In genomic region chr4:38723726-38724506, GRCh38 we compare ENCODE assay signal across 2 cellular contexts.
TF ChIP-seq lines count a peak whose summit lies in the region.

No MANE protein-coding gene starts in this region.

TF ChIP-seq in IMR-90, 13 proteins besides CTCF, POLR2A, EP300 and RAD21:
- TF ChIP-seq BHLHE40 (IDR thresholded peaks at IDR 0.05; ENCODE audit: low read depth, low read length) = no peak
- no peak for TF ChIP-seq NFE2L2 (IDR thresholded peaks at IDR 0.05; ENCODE audit: low read depth, low read length)
- TF ChIP-seq RFX5 (IDR thresholded peaks at IDR 0.05; ENCODE audit: low read depth, low read length) = no peak
- no peak for TF ChIP-seq MAZ (IDR thresholded peaks at IDR 0.05; ENCODE audit: borderline replicate concordance, low read depth, low read length)
- TF ChIP-seq MXI1 (IDR thresholded peaks at IDR 0.05; ENCODE audit: borderline replicate concordance, low read depth, low read length) = no peak
- no peak for TF ChIP-seq CEBPB (IDR thresholded peaks at IDR 0.05; ENCODE audit: low read depth, low read length)
- TF ChIP-seq FOS (IDR thresholded peaks at IDR 0.05; ENCODE audit: low read depth, low read length) = no peak
- no peak for TF ChIP-seq RCOR1 (IDR thresholded peaks at IDR 0.05; ENCODE audit: insufficient replicate concordance, low read length)

TF ChIP-seq in GM12878, 131 proteins besides CTCF, POLR2A, EP300 and RAD21:
- TF ChIP-seq MTA3 (IDR thresholded peaks at IDR 0.05; ENCODE audit: borderline replicate concordance, low read length) (no peak), KDM1A (IDR thresholded peaks at IDR 0.05; ENCODE audit: borderline replicate concordance) (no peak), PKNOX1 (IDR thresholded peaks at IDR 0.05) (no peak), RUNX3 (IDR thresholded peaks at IDR 0.05; ENCODE audit: low read length) (0 out of 2 replicates have a peak, but pooled peaks have one; percentile 27)
